In genomic region chr12:30201301-30202160, GRCh38 we compare ENCODE assay signal across 16 cellular contexts.
A peak's percentile ranks its signal among the peaks of the same experiment; 100 is the strongest.
DNase-seq lines count a peak whose midpoint lies in the region; ATAC-seq, FAIRE-seq and TF ChIP-seq lines count a peak whose summit lies in the region.
"Had no signal": no experiment of that assay in that cellular context is flagged by ENCODE, and none has a peak within 500 bp of the region (broad histone marks: within the 10 kb centered on the region; RNA-seq: fewer than 3 reads in every experiment).

No MANE protein-coding gene starts in this region.

- H3K4me2 ChIP-seq in HepG2 (ENCODE audit: low read depth, low read length) = no peak overlapping the region

- H3K79me2 ChIP-seq in HepG2 (ENCODE audit: insufficient read depth, low read length) = no peaks in the 10 kb centered on the region

- DNase-seq in WTC11 (ENCODE audit: low spot score) (peak; percentile 16), left kidney (ENCODE audit: low read depth, low spot score) (peak; percentile 29), Peyer's patch (no peak), HepG2 (ENCODE audit: low spot score) (no peak)
- no peak for DNase-seq in stimulated activated effector memory CD8-positive, alpha-beta T cell treated with anti-CD3 and anti-CD28 coated beads, Interleukin-12 subunit alpha, Interleukin-12 subunit beta, amount 100 ng/mL, for 72 hours (ENCODE audit: low spot score in 2 of 2)
- DNase-seq: activated naive CD8-positive, alpha-beta T cell treated with anti-CD3 and anti-CD28 coated beads, Interleukin-2, amount 50 U/mL, for 24 hours; CD8-positive, alpha-beta T cell; GOT3; NCI-H2081; OCI-M1 had no signal

- FAIRE-seq in HepG2 (lab: Jason Lieb, UNC) = no peak
- FAIRE-seq: K562 had no signal

- H3K9me3 Mint-ChIP-seq in WTC11 = no peaks in the 10 kb centered on the region
- no peaks in the 10 kb centered on the region for H3K9me3 Mint-ChIP-seq in stimulated activated effector memory CD8-positive, alpha-beta T cell treated with anti-CD3 and anti-CD28 coated beads, Interleukin-12 subunit alpha, Interleukin-12 subunit beta, amount 100 ng/mL, for 72 hours
- H3K9me3 Mint-ChIP-seq: activated naive CD8-positive, alpha-beta T cell treated with anti-CD3 and anti-CD28 coated beads, Interleukin-2, amount 50 U/mL, for 24 hours; CD8-positive, alpha-beta T cell; T-helper 2 cell treated with Interferon-gamma antibody and Interleukin-4, amounts not matched to agents 5 μg/mL and 100 μg/mL, for 36 hours had no signal

- H3K4me3 ChIP-seq in Peyer's patch = peak overlapping the region in 1 of 4 donors; percentile 14
- no peak overlapping the region for H3K4me3 ChIP-seq in HepG2 (replicated peaks in 1 of 3; ENCODE audit: insufficient read depth in 1 of 3, low read depth in 2 of 3, low read length in 3 of 3)
- H3K4me3 ChIP-seq: K562, lung had no signal

- no TSS peak for BruUV-seq in HepG2 (replicated peaks; lab: Mats Ljungman, UMichigan)

- H3K36me3 ChIP-seq in Peyer's patch (no peaks in the 10 kb centered on the region), HepG2 (replicated peaks in 1 of 2; ENCODE audit: control insufficient read depth in 1 of 2, insufficient read depth in 2 of 2, low read length in 2 of 2) (no peaks in the 10 kb centered on the region)

- TF ChIP-seq RAD21 in HepG2 (CRISPR knock-in tag; IDR thresholded peaks at IDR 0.05) = no peak

- H3K9me3 ChIP-seq in Peyer's patch (no peaks in the 10 kb centered on the region), HepG2 (ENCODE audit: low read length) (no peaks in the 10 kb centered on the region)

- in situ Hi-C loops in HepG2 (cut with HindIII; ENCODE audit: extremely low pct_ligation_motif_present, low pct_unique_long_range_greater_than_20kb) = no loop called here

- H3K27me3 ChIP-seq in Peyer's patch (no peaks in the 10 kb centered on the region), HepG2 (ENCODE audit: control insufficient read depth in 1 of 2, insufficient read depth in 2 of 2, low read length in 2 of 2) (no peaks in the 10 kb centered on the region; a peak in 1 of 5 replicates)

- ATAC-seq in WTC11 = peak; percentile 71
- peak; percentile 47 for ATAC-seq in esophagus mucosa
- ATAC-seq in stimulated activated effector memory CD8-positive, alpha-beta T cell treated with anti-CD3 and anti-CD28 coated beads, Interleukin-12 subunit alpha, Interleukin-12 subunit beta, amount 100 ng/mL, for 72 hours = peak; percentile 14
- no peak for ATAC-seq in HepG2
- ATAC-seq in HG02588 (IDR thresholded peaks at IDR 0.05; ENCODE audit: unreplicated experiment) = no peak
- ATAC-seq in GM19455 (IDR thresholded peaks at IDR 0.05; ENCODE audit: unreplicated experiment) = no peak
- ATAC-seq: activated naive CD8-positive, alpha-beta T cell treated with anti-CD3 and anti-CD28 coated beads, Interleukin-2, amount 50 U/mL, for 24 hours; CD8-positive, alpha-beta T cell; K562 had no signal

- no peaks in the 10 kb centered on the region for H4K20me1 ChIP-seq in HepG2 (ENCODE audit: insufficient read depth, low read length)

- H3K36me3 Mint-ChIP-seq in WTC11 = no peaks in the 10 kb centered on the region
- H3K36me3 Mint-ChIP-seq in stimulated activated effector memory CD8-positive, alpha-beta T cell treated with anti-CD3 and anti-CD28 coated beads, Interleukin-12 subunit alpha, Interleukin-12 subunit beta, amount 100 ng/mL, for 72 hours = no peaks in the 10 kb centered on the region
- H3K36me3 Mint-ChIP-seq: CD8-positive, alpha-beta T cell had no signal

- H3K4me1 ChIP-seq in Peyer's patch (no peaks in the 10 kb centered on the region), HepG2 (ENCODE audit: insufficient read depth, low read length) (peaks cover 13% of the 10 kb centered on the region)

- H3K27ac Mint-ChIP-seq in WTC11 = no peak overlapping the region
- no peak overlapping the region for H3K27ac Mint-ChIP-seq in stimulated activated effector memory CD8-positive, alpha-beta T cell treated with anti-CD3 and anti-CD28 coated beads, Interleukin-12 subunit alpha, Interleukin-12 subunit beta, amount 100 ng/mL, for 72 hours
- H3K27ac Mint-ChIP-seq: activated naive CD8-positive, alpha-beta T cell treated with anti-CD3 and anti-CD28 coated beads, Interleukin-2, amount 50 U/mL, for 24 hours; CD8-positive, alpha-beta T cell; T-helper 2 cell treated with Interferon-gamma antibody and Interleukin-4, amounts not matched to agents 5 μg/mL and 100 μg/mL, for 36 hours had no signal

- H3K27ac ChIP-seq in Peyer's patch = no peak overlapping the region
- no peak overlapping the region for H3K27ac ChIP-seq in HepG2 (ENCODE audit: extremely low read length, insufficient read depth, low read length)

- TF ChIP-seq POLR2A in Peyer's patch (IDR thresholded peaks at IDR 0.05) = no peak
- no peak for TF ChIP-seq POLR2A in HepG2 (IDR thresholded peaks at IDR 0.05; ENCODE audit: insufficient read depth in 1 of 2, low read depth in 2 of 2, low read length in 2 of 2)

- TF ChIP-seq EP300 in HepG2 (IDR thresholded peaks at IDR 0.05; ENCODE audit: low read depth in 2 of 2, low read length in 2 of 2) = no peak
- no peak for TF ChIP-seq EP300 in HepG2 (CRISPR knock-in tag; IDR thresholded peaks at IDR 0.05; ENCODE audit: borderline replicate concordance)

- intact Hi-C loops in HepG2 (cut with micrococcal nuclease; ENCODE audit: unreplicated experiment) = no loop called here

- CTCF ChIA-PET in WTC11 (lab: Charles Lee) = no interaction called here
- CTCF ChIA-PET in HepG2 (lab: Yijun Ruan, JAX; ENCODE audit: low intra/inter-chr PET ratio, low total read pairs) = no interaction called here

- POLR2A ChIA-PET in WTC11 (lab: Charles Lee) = no interaction called here
- POLR2A ChIA-PET in HepG2 (lab: Yijun Ruan, JAX) = no interaction called here

- H3K4me3 Mint-ChIP-seq in WTC11 = peak overlapping the region; percentile 69
- no peak overlapping the region for H3K4me3 Mint-ChIP-seq in stimulated activated effector memory CD8-positive, alpha-beta T cell treated with anti-CD3 and anti-CD28 coated beads, Interleukin-12 subunit alpha, Interleukin-12 subunit beta, amount 100 ng/mL, for 72 hours
- H3K4me3 Mint-ChIP-seq: activated naive CD8-positive, alpha-beta T cell treated with anti-CD3 and anti-CD28 coated beads, Interleukin-2, amount 50 U/mL, for 24 hours; CD8-positive, alpha-beta T cell; T-helper 2 cell treated with Interferon-gamma antibody and Interleukin-4, amounts not matched to agents 5 μg/mL and 100 μg/mL, for 36 hours had no signal

- WGBS in HepG2 (ENCODE audit: low lambda C conversion rate) = 78% methylated on average over 28 of the region's 55 CpGs

- H3K9ac ChIP-seq in HepG2 (ENCODE audit: insufficient read depth, low read depth, low read length) = no peak overlapping the region

- no peak for TF ChIP-seq CTCF in WTC11 (IDR thresholded peaks at IDR 0.05)
- TF ChIP-seq CTCF in Peyer's patch (IDR thresholded peaks at IDR 0.05) = no peak
- no peak for TF ChIP-seq CTCF in HepG2 (CRISPR knock-in tag; IDR thresholded peaks at IDR 0.05)

- H3K27me3 Mint-ChIP-seq in WTC11 (ENCODE audit: low read depth) = peaks cover 29% of the 10 kb centered on the region

- no peak overlapping the region for H2AFZ ChIP-seq in HepG2 (ENCODE audit: low read length)

- H3K4me1 Mint-ChIP-seq in WTC11 = peaks cover 19% of the 10 kb centered on the region
- H3K4me1 Mint-ChIP-seq in stimulated activated effector memory CD8-positive, alpha-beta T cell treated with anti-CD3 and anti-CD28 coated beads, Interleukin-12 subunit alpha, Interleukin-12 subunit beta, amount 100 ng/mL, for 72 hours = no peaks in the 10 kb centered on the region
- H3K4me1 Mint-ChIP-seq: activated naive CD8-positive, alpha-beta T cell treated with anti-CD3 and anti-CD28 coated beads, Interleukin-2, amount 50 U/mL, for 24 hours had no signal

TF ChIP-seq in WTC11, 78 proteins besides CTCF, POLR2A, EP300 and RAD21 (continues in another document):
- TF ChIP-seq, protein P1, sequence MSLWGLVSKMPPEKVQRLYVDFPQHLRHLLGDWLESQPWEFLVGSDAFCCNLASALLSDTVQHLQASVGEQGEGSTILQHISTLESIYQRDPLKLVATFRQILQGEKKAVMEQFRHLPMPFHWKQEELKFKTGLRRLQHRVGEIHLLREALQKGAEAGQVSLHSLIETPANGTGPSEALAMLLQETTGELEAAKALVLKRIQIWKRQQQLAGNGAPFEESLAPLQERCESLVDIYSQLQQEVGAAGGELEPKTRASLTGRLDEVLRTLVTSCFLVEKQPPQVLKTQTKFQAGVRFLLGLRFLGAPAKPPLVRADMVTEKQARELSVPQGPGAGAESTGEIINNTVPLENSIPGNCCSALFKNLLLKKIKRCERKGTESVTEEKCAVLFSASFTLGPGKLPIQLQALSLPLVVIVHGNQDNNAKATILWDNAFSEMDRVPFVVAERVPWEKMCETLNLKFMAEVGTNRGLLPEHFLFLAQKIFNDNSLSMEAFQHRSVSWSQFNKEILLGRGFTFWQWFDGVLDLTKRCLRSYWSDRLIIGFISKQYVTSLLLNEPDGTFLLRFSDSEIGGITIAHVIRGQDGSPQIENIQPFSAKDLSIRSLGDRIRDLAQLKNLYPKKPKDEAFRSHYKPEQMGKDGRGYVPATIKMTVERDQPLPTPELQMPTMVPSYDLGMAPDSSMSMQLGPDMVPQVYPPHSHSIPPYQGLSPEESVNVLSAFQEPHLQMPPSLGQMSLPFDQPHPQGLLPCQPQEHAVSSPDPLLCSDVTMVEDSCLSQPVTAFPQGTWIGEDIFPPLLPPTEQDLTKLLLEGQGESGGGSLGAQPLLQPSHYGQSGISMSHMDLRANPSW (CRISPR knock-in tag; conservative IDR thresholded peaks at IDR 0.05; ENCODE audit: low read depth) = no peak

TF ChIP-seq in HepG2, 621 proteins besides CTCF, POLR2A, EP300 and RAD21 (continues in another document):
- no peak for TF ChIP-seq CREBL2 (CRISPR knock-in tag; IDR thresholded peaks at IDR 0.05; ENCODE audit: borderline replicate concordance)
- TF ChIP-seq U2AF1 (optimal IDR thresholded peaks at IDR 0.05; ENCODE audit: low read depth, low read length) = no peak
- no peak for TF ChIP-seq ZNF768 (CRISPR knock-in tag; IDR thresholded peaks at IDR 0.05)
- TF ChIP-seq, protein P2, sequence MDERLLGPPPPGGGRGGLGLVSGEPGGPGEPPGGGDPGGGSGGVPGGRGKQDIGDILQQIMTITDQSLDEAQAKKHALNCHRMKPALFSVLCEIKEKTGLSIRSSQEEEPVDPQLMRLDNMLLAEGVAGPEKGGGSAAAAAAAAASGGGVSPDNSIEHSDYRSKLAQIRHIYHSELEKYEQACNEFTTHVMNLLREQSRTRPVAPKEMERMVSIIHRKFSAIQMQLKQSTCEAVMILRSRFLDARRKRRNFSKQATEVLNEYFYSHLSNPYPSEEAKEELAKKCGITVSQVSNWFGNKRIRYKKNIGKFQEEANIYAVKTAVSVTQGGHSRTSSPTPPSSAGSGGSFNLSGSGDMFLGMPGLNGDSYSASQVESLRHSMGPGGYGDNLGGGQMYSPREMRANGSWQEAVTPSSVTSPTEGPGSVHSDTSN (CRISPR knock-in tag; IDR thresholded peaks at IDR 0.05) = no peak
- no peak for TF ChIP-seq IRF2 (CRISPR knock-in tag; IDR thresholded peaks at IDR 0.05)
- TF ChIP-seq SP5 (CRISPR knock-in tag; IDR thresholded peaks at IDR 0.05; ENCODE audit: borderline replicate concordance, low read depth) = no peak
- TF ChIP-seq ZNF781 (CRISPR knock-in tag; IDR thresholded peaks at IDR 0.05; ENCODE audit: borderline replicate concordance, not compliant biosample characterization) = no peak
- no peak for TF ChIP-seq CHCHD3 (CRISPR knock-in tag; IDR thresholded peaks at IDR 0.05)

Comparison
In these comparisons a context has a peak if more than half of its experiments do, and no peak if none do; other contexts are left out.
1. ATAC-seq: peak in WTC11 (single experiment), esophagus mucosa (single experiment) and stimulated activated effector memory CD8-positive, alpha-beta T cell treated with anti-CD3 and anti-CD28 coated beads, Interleukin-12 subunit alpha, Interleukin-12 subunit beta, amount 100 ng/mL, for 72 hours (single experiment); none in HepG2 (single experiment), HG02588 (single experiment) and GM19455 (single experiment).
2. DNase-seq: peak in WTC11 (single experiment) and left kidney (single experiment); none in stimulated activated effector memory CD8-positive, alpha-beta T cell treated with anti-CD3 and anti-CD28 coated beads, Interleukin-12 subunit alpha, Interleukin-12 subunit beta, amount 100 ng/mL, for 72 hours (0 of 2), Peyer's patch (0 of 3) and HepG2 (single experiment).